Comparison of ENCODE assay signal across 8 cellular contexts in genomic region chr16:56657555-56658430, GRCh38. TPM values are rescaled to one million over a fixed set of nuclear protein-coding genes. Genes with fewer than 3 reads are reported as not detected.
DNase-seq lines count a peak whose midpoint lies in the region; ATAC-seq and TF ChIP-seq lines count a peak whose summit lies in the region.

Gene MT1F, plus strand, starts transcription at chr16:56657959. Its CDS starts 100 bp downstream, at chr16:56658059.

- no peak for TF ChIP-seq CTCF in GM13976 (IDR thresholded peaks at IDR 0.05; ENCODE audit: borderline replicate concordance, control extremely low read depth, extremely low read depth, insufficient read depth, missing control alignments)

- intact Hi-C loops in left colon (cut with DNase I, micrococcal nuclease): no loop called here

- peak; percentile 95 for ATAC-seq in left colon
- no peak for ATAC-seq in HG03442 (IDR thresholded peaks at IDR 0.05; ENCODE audit: unreplicated experiment)

- DNase-seq in GM13976 (ENCODE audit: low spot score): peak; percentile 47
- peak; percentile 13 for DNase-seq in NCI-H187 treated with DMSO at 0.1 percent for 48 hours (lab: John Stamatoyannopoulos, UW)
- DNase-seq in activated CD4-positive, alpha-beta T cell treated with anti-CD3 and anti-CD28 coated beads for 24 hours (ENCODE audit: low read depth in 2 of 2): peak; percentile 58 to 69
- peak; percentile 43 to 55 for DNase-seq in cerebellar nuclear complex (lab: John Stamatoyannopoulos, UW)
- peak; percentile 96 for DNase-seq in left colon
- DNase-seq in stimulated activated CD4-positive, alpha-beta T cell treated with anti-CD3 and anti-CD28 coated beads, Interleukin-1b, Interleukin-23, amount 100 ng/mL, for 4 hours (ENCODE audit: low read depth in 2 of 2): peak; percentile 37 to 71
- no peak for DNase-seq in superior temporal gyrus (ENCODE audit: extremely low spot score)

- in situ Hi-C loops in GM13976 (cut with MboI; ENCODE audit: low sequenced_read_pairs, unreplicated experiment): no loop called here

RNA-seq across cellular contexts. Expression of gene MT1F, which starts in this region (rescaled TPM):
- total RNA-seq in left colon: 10 to 100 TPM in 1 of 2 donors, 1 to 10 TPM in 1; 9.0 to 71.2 TPM
